Comparison of ENCODE assay signal across 1 cellular context in genomic region chr2:100285691-100286090, GRCh38.
TF ChIP-seq lines count a peak whose summit lies in the region.

No MANE protein-coding gene starts in this region.

TF ChIP-seq in K562, 482 proteins besides CTCF, POLR2A, EP300 and RAD21 (continued from another document and continues in another):
- TF ChIP-seq, protein P1, sequence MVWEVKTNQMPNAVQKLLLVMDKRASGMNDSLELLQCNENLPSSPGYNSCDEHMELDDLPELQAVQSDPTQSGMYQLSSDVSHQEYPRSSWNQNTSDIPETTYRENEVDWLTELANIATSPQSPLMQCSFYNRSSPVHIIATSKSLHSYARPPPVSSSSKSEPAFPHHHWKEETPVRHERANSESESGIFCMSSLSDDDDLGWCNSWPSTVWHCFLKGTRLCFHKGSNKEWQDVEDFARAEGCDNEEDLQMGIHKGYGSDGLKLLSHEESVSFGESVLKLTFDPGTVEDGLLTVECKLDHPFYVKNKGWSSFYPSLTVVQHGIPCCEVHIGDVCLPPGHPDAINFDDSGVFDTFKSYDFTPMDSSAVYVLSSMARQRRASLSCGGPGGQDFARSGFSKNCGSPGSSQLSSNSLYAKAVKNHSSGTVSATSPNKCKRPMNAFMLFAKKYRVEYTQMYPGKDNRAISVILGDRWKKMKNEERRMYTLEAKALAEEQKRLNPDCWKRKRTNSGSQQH (CRISPR knock-in tag; IDR thresholded peaks at IDR 0.05): no peak
- TF ChIP-seq NR2C2 (CRISPR knock-in tag; IDR thresholded peaks at IDR 0.05): no peak
- no peak for TF ChIP-seq NR2C2 (tag; IDR thresholded peaks at IDR 0.05)
- peak; percentile 62 for TF ChIP-seq FOSL1 (tag; conservative IDR thresholded peaks at IDR 0.05)
- no peak for TF ChIP-seq TCFL5 (CRISPR knock-in tag; conservative IDR thresholded peaks at IDR 0.05)
- TF ChIP-seq, protein P2, sequence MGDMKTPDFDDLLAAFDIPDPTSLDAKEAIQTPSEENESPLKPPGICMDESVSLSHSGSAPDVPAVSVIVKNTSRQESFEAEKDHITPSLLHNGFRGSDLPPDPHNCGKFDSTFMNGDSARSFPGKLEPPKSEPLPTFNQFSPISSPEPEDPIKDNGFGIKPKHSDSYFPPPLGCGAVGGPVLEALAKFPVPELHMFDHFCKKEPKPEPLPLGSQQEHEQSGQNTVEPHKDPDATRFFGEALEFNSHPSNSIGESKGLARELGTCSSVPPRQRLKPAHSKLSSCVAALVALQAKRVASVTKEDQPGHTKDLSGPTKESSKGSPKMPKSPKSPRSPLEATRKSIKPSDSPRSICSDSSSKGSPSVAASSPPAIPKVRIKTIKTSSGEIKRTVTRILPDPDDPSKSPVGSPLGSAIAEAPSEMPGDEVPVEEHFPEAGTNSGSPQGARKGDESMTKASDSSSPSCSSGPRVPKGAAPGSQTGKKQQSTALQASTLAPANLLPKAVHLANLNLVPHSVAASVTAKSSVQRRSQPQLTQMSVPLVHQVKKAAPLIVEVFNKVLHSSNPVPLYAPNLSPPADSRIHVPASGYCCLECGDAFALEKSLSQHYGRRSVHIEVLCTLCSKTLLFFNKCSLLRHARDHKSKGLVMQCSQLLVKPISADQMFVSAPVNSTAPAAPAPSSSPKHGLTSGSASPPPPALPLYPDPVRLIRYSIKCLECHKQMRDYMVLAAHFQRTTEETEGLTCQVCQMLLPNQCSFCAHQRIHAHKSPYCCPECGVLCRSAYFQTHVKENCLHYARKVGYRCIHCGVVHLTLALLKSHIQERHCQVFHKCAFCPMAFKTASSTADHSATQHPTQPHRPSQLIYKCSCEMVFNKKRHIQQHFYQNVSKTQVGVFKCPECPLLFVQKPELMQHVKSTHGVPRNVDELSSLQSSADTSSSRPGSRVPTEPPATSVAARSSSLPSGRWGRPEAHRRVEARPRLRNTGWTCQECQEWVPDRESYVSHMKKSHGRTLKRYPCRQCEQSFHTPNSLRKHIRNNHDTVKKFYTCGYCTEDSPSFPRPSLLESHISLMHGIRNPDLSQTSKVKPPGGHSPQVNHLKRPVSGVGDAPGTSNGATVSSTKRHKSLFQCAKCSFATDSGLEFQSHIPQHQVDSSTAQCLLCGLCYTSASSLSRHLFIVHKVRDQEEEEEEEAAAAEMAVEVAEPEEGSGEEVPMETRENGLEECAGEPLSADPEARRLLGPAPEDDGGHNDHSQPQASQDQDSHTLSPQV (IDR thresholded peaks at IDR 0.05): 0 out of 2 replicates have a peak, but pooled peaks have one; percentile 31
- TF ChIP-seq MGA (IDR thresholded peaks at IDR 0.05): 0 out of 2 replicates have a peak, but pooled peaks have one; percentile 30
- no peak for TF ChIP-seq ZNF280A (IDR thresholded peaks at IDR 0.05; ENCODE audit: low read depth, partially characterized antibody)
- TF ChIP-seq ZNF175 (CRISPR knock-in tag; IDR thresholded peaks at IDR 0.05; ENCODE audit: low read depth): peak; percentile 23; the same call in 1 of the 2 replicates
- TF ChIP-seq ETV1 (tag; conservative IDR thresholded peaks at IDR 0.05; ENCODE audit: low read depth): 0 out of 2 replicates have a peak, but pooled peaks have one; percentile 7
- TF ChIP-seq SIRT6 (IDR thresholded peaks at IDR 0.05; ENCODE audit: low read depth, low read length): no peak
- peak; percentile 28; the same call in 1 of the 2 replicates for TF ChIP-seq DPF2 (IDR thresholded peaks at IDR 0.05)
- TF ChIP-seq, protein P3, sequence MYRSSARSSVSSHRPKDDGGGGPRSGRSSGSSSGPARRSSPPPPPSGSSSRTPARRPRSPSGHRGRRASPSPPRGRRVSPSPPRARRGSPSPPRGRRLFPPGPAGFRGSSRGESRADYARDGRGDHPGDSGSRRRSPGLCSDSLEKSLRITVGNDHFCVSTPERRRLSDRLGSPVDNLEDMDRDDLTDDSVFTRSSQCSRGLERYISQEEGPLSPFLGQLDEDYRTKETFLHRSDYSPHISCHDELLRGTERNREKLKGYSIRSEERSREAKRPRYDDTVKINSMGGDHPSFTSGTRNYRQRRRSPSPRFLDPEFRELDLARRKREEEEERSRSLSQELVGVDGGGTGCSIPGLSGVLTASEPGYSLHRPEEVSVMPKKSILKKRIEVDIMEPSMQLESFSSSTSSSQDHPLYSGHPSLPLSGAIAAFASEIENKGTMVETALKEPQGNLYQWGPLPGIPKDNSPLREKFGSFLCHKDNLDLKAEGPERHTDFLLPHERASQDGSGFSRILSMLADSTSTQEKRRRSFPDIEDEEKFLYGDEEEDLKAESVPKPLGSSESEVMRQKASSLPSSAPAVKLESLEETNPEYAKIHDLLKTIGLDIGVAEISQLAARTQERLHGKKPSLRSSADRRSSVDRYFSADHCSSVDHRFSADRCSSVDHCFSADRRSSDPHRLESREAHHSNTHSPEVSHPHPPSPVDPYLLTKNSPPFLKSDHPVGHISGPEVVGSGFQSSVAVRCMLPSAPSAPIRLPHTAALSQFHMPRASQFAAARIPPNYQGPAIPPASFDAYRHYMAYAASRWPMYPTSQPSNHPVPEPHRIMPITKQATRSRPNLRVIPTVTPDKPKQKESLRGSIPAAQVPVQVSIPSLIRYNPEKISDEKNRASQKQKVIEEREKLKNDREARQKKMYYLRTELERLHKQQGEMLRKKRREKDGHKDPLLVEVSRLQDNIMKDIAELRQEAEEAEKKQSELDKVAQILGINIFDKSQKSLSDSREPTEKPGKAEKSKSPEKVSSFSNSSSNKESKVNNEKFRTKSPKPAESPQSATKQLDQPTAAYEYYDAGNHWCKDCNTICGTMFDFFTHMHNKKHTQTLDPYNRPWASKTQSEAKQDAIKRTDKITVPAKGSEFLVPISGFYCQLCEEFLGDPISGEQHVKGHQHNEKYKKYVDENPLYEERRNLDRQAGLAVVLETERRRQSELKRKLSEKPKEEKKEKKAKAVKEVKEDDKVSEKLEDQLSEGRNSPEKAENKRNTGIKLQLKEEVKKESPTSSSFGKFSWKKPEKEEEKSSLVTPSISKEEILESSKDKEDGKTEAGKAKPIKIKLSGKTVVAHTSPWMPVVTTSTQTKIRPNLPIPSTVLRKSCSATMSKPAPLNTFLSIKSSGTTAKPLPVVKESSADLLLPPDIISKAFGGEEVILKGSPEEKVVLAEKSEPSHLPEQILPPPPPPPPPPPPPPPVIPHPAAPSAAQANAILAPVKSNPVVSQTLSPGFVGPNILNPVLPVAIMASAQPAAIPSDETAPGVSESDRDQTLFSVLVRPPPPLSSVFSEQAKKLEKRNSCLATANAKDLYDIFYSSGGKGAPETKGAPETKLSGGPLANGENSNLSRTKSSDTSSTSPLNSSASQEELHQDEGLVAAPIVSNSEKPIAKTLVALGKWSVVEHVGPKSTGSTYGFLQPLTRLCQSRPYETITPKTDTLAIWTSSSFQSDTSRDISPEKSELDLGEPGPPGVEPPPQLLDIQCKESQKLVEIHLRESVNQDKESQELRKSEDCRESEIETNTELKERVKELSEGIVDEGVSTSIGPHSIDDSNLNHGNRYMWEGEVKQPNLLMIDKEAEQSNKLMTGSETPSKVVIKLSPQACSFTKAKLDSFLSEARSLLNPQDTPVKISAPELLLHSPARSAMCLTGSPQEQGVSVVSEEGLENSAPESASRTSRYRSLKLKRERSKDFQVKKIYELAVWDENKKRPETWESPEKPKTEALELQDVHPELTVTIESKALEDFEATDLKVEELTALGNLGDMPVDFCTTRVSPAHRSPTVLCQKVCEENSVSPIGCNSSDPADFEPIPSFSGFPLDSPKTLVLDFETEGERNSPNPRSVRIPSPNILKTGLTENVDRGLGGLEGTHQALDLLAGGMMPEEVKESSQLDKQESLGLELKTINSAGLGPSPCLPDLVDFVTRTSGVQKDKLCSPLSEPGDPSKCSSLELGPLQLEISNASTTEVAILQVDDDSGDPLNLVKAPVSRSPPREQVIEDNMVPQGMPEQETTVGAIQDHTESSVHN (IDR thresholded peaks at IDR 0.05; ENCODE audit: borderline replicate concordance in 1 of 2, low read depth in 1 of 2): no peak
- TF ChIP-seq PML (IDR thresholded peaks at IDR 0.05; ENCODE audit: low read length): no peak
- no peak for TF ChIP-seq PRMT5 (CRISPR knock-in tag; IDR thresholded peaks at IDR 0.05)
- TF ChIP-seq ZNF12 (CRISPR knock-in tag; IDR thresholded peaks at IDR 0.05): no peak
- TF ChIP-seq RBM25 (IDR thresholded peaks at IDR 0.05; ENCODE audit: low read depth, low read length, severe bottlenecking): no peak
- TF ChIP-seq NFE2L1 (tag; IDR thresholded peaks at IDR 0.05; ENCODE audit: borderline replicate concordance, low read depth): no peak
- TF ChIP-seq HLTF (IDR thresholded peaks at IDR 0.05): no peak
- 0 out of 2 replicates have a peak, but pooled peaks have one; percentile 18 for TF ChIP-seq MYC (IDR thresholded peaks at IDR 0.05; ENCODE audit: low read depth, low read length)
- no peak for TF ChIP-seq MYC (CRISPR knock-in tag; IDR thresholded peaks at IDR 0.05; ENCODE audit: borderline replicate concordance, low read depth)
- peak; percentile 26; the same call in 1 of the 2 replicates for TF ChIP-seq SMARCE1 (IDR thresholded peaks at IDR 0.05)
- TF ChIP-seq, protein P4, sequence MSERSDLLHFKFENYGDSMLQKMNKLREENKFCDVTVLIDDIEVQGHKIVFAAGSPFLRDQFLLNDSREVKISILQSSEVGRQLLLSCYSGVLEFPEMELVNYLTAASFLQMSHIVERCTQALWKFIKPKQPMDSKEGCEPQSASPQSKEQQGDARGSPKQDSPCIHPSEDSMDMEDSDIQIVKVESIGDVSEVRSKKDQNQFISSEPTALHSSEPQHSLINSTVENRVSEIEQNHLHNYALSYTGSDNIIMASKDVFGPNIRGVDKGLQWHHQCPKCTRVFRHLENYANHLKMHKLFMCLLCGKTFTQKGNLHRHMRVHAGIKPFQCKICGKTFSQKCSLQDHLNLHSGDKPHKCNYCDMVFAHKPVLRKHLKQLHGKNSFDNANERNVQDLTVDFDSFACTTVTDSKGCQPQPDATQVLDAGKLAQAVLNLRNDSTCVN (CRISPR knock-in tag; IDR thresholded peaks at IDR 0.05): no peak
